ENCODE assay signal across 35 cellular contexts in the genomic region with DNA sequence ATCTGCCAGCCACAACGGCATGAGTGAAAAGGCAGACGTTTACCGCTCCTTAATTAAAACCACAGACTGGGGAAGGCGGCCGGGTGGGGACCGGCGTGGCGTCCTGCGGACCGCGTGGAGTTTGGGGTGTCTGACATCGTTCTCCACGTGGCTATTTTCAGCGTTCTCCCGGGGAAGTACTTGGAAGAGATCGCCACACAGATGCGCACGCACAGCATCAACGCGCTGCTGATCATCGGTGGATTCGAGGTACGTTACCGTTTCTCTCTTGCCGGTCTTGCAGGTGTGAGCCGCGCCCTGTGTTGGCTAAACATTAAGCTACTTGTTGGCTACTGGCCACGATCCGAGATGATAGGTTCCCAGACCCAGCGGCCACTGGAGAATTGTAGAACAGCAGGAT.
"Had no signal": no experiment of that assay in that cellular context is flagged by ENCODE, and none has a peak within 500 bp of the region (broad histone marks: within the 10 kb centered on the region; RNA-seq: fewer than 3 reads in every experiment).

No MANE protein-coding gene starts in this region.

- H3K27me3 Mint-ChIP-seq: activated CD4-positive, alpha-beta memory T cell treated with anti-CD3 and anti-CD28 coated beads, Interleukin-2, amount 10 ng/mL, durations not matched to agents 7 days and 5 days; activated CD4-positive, alpha-beta T cell treated with anti-CD3 and anti-CD28 coated beads, Interleukin-2, amount 10 ng/mL, durations not matched to agents 24 days and 14 days; activated CD8-positive, alpha-beta memory T cell treated with anti-CD3 and anti-CD28 coated beads, Interleukin-2, amount 10 ng/mL, durations not matched to agents 7 days and 5 days; activated naive CD8-positive, alpha-beta T cell; stimulated activated memory B cell treated with anti-CD40 and anti-IgM and Interleukin-4, amounts not matched to agents 10 μg/mL and 1 μg/mL and 100 μg/mL, for 72 hours; stimulated activated naive CD8-positive, alpha-beta T cell treated with anti-CD3 and anti-CD28 coated beads, Interleukin-15, amount 100 ng/mL, for 72 hours had no signal

- H3K27me3 ChIP-seq: ovary, sigmoid colon, upper lobe of right lung had no signal

- H3K4me1 Mint-ChIP-seq: activated CD4-positive, alpha-beta memory T cell treated with anti-CD3 and anti-CD28 coated beads, Interleukin-2, amount 10 ng/mL, durations not matched to agents 7 days and 5 days; activated CD4-positive, alpha-beta T cell treated with anti-CD3 and anti-CD28 coated beads, Interleukin-2, amount 10 ng/mL, durations not matched to agents 24 days and 14 days; activated CD8-positive, alpha-beta memory T cell treated with anti-CD3 and anti-CD28 coated beads, Interleukin-2, amount 10 ng/mL, durations not matched to agents 7 days and 5 days; nephron; stimulated activated memory B cell treated with anti-CD40 and anti-IgM and Interleukin-4, amounts not matched to agents 10 μg/mL and 1 μg/mL and 100 μg/mL, for 72 hours; stimulated activated naive CD8-positive, alpha-beta T cell treated with anti-CD3 and anti-CD28 coated beads, Interleukin-15, amount 100 ng/mL, for 72 hours had no signal

- FAIRE-seq: bronchial epithelial cell, colon, keratinocyte, TTC549 had no signal

- H3K9me3 Mint-ChIP-seq: activated CD4-positive, alpha-beta memory T cell treated with anti-CD3 and anti-CD28 coated beads, Interleukin-2, amount 10 ng/mL, durations not matched to agents 7 days and 5 days; activated CD4-positive, alpha-beta T cell treated with anti-CD3 and anti-CD28 coated beads, Interleukin-2, amount 10 ng/mL, durations not matched to agents 24 days and 14 days; nephron; stimulated activated memory B cell treated with anti-CD40 and anti-IgM and Interleukin-4, amounts not matched to agents 10 μg/mL and 1 μg/mL and 100 μg/mL, for 72 hours; stimulated activated naive CD8-positive, alpha-beta T cell treated with anti-CD3 and anti-CD28 coated beads, Interleukin-15, amount 100 ng/mL, for 72 hours had no signal

- H3K4me3 Mint-ChIP-seq: activated CD4-positive, alpha-beta memory T cell treated with anti-CD3 and anti-CD28 coated beads, Interleukin-2, amount 10 ng/mL, durations not matched to agents 7 days and 5 days; activated CD4-positive, alpha-beta T cell treated with anti-CD3 and anti-CD28 coated beads, Interleukin-2, amount 10 ng/mL, durations not matched to agents 24 days and 14 days; activated CD8-positive, alpha-beta memory T cell treated with anti-CD3 and anti-CD28 coated beads, Interleukin-2, amount 10 ng/mL, durations not matched to agents 7 days and 5 days; activated naive CD8-positive, alpha-beta T cell; nephron; stimulated activated memory B cell treated with anti-CD40 and anti-IgM and Interleukin-4, amounts not matched to agents 10 μg/mL and 1 μg/mL and 100 μg/mL, for 72 hours; stimulated activated naive CD8-positive, alpha-beta T cell treated with anti-CD3 and anti-CD28 coated beads, Interleukin-15, amount 100 ng/mL, for 72 hours had no signal

- H3K36me3 ChIP-seq: ovary, WERI-Rb-1 had no signal

- ATAC-seq: activated CD4-positive, CD25-positive, alpha-beta regulatory T cell treated with anti-CD3 and anti-CD28 coated beads, Interleukin-2, amount 50 U/mL, for 24 hours; activated CD8-positive, alpha-beta memory T cell treated with anti-CD3 and anti-CD28 coated beads, Interleukin-2, amount 10 ng/mL, durations not matched to agents 7 days and 5 days; esophagus mucosa; left lobe of liver; lower lobe of right lung; stimulated activated memory B cell treated with anti-CD40 and anti-IgM and Interleukin-4, amounts not matched to agents 10 μg/mL and 1 μg/mL and 100 μg/mL, for 72 hours; stimulated activated naive CD8-positive, alpha-beta T cell treated with anti-CD3 and anti-CD28 coated beads, Interleukin-15, amount 100 ng/mL, for 72 hours; upper lobe of right lung had no signal

- H3K4me2 ChIP-seq: smooth muscle cell had no signal

- H3K4me3 ChIP-seq: lower lobe of right lung, ovary, prostate gland, sigmoid colon, smooth muscle cell, upper lobe of right lung had no signal

- DNase-seq: activated CD4-positive, alpha-beta memory T cell treated with anti-CD3 and anti-CD28 coated beads, Interleukin-2, amount 10 ng/mL, durations not matched to agents 7 days and 5 days; activated CD4-positive, alpha-beta T cell treated with anti-CD3 and anti-CD28 coated beads, Interleukin-2, amount 10 ng/mL, durations not matched to agents 24 days and 14 days; activated CD8-positive, alpha-beta memory T cell treated with anti-CD3 and anti-CD28 coated beads, Interleukin-2, amount 10 ng/mL, durations not matched to agents 7 days and 5 days; activated effector memory CD4-positive, alpha-beta T cell treated with Interleukin-2 at 50 U/mL for 16 hours; activated naive CD4-positive, alpha-beta T cell treated with Interleukin-2 at 50 U/mL for 16 hours; anterior cingulate cortex; effector memory CD4-positive, alpha-beta T cell; foreskin fibroblast; head of caudate nucleus; hippocampal formation; lower lobe of right lung; mesenchymal stem cell; ovary; retina; sigmoid colon; stimulated activated CD4-positive, alpha-beta T cell treated with anti-CD3 and anti-CD28 coated beads, Interleukin-1b, Interleukin-23, amount 100 ng/mL, for 48 hours; stimulated activated CD4-positive, alpha-beta T cell treated with anti-CD3 and anti-CD28 coated beads, Interleukin-4, amount 100 ng/mL, for 4 hours; stimulated activated CD8-positive, alpha-beta memory T cell treated with anti-CD3 and anti-CD28 coated beads, Interleukin-4, amount 100 ng/mL, for 48 hours; stimulated activated naive CD8-positive, alpha-beta T cell treated with anti-CD3 and anti-CD28 coated beads, Interleukin-15, amount 100 ng/mL, for 72 hours; substantia nigra; T-helper 1 cell; upper lobe of right lung; WERI-Rb-1 had no signal

- H3K27ac Mint-ChIP-seq: activated CD4-positive, alpha-beta memory T cell treated with anti-CD3 and anti-CD28 coated beads, Interleukin-2, amount 10 ng/mL, durations not matched to agents 7 days and 5 days; activated CD4-positive, alpha-beta T cell treated with anti-CD3 and anti-CD28 coated beads, Interleukin-2, amount 10 ng/mL, durations not matched to agents 24 days and 14 days; activated CD8-positive, alpha-beta memory T cell treated with anti-CD3 and anti-CD28 coated beads, Interleukin-2, amount 10 ng/mL, durations not matched to agents 7 days and 5 days; activated naive CD8-positive, alpha-beta T cell; nephron; stimulated activated memory B cell treated with anti-CD40 and anti-IgM and Interleukin-4, amounts not matched to agents 10 μg/mL and 1 μg/mL and 100 μg/mL, for 72 hours; stimulated activated naive CD8-positive, alpha-beta T cell treated with anti-CD3 and anti-CD28 coated beads, Interleukin-15, amount 100 ng/mL, for 72 hours had no signal

- H3K27ac ChIP-seq: lower lobe of right lung, ovary, prostate gland, sigmoid colon, upper lobe of right lung, WERI-Rb-1 had no signal

- H3K4me1 ChIP-seq: lower lobe of right lung, prostate gland, sigmoid colon, upper lobe of right lung had no signal

- H3K9me3 ChIP-seq: lower lobe of right lung, ovary, prostate gland, sigmoid colon, upper lobe of right lung had no signal
